ENCODE assay signal across 8 cellular contexts in genomic region chr20:46427384-46427783, GRCh38.
"Had no signal": no experiment of that assay in that cellular context is flagged by ENCODE, and none has a peak within 500 bp of the region (broad histone marks: within the 10 kb centered on the region; RNA-seq: fewer than 3 reads in every experiment).

No MANE protein-coding gene starts in this region.

- DNase-seq: GDM1, GF-D8 had no signal

- FAIRE-seq: G401.6, GM12878, GM12891, GM12892, GM18507, GM19239 had no signal

- H3K4me3 ChIP-seq: GM12878 had no signal

- ATAC-seq: GM12878 had no signal
